In the genomic region with DNA sequence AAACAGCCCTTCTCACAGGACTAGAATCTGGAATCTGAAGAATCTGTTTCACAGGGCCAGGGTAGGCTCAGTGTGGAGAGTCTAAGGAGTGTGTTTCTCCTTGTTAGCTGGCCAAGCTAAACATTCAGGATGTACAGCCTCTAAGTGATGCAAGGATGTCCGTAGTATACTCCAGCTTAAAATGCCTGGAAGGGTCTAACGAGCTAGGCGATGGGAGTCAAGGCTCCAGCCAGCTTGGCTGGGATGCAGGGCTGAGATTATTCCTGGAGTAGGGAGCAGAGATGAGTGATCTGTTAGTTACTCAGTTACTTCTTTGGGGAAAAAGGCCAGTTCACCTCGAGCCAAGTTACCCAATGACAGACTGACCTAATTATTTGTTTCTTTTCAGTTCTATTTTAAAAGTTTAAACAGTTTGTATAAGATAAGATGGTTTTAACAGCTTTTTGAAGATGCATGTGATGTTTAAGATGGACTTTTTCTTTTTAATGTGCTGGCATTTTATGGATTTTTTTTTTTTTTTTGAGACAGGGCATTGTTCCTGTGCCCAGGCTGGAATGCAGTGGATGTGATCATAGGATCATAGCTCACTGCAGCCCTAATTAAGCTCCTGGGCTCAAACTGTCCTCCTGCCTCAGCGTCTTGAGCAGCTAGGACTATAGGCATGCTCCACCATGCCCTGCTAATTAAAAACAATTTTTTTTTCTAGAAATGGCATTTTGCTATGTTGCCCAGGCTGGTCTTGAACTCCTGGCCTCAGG, we compare ENCODE assay signal across 8 cellular contexts. TPM values are rescaled to one million over a fixed set of nuclear protein-coding genes. Genes with fewer than 3 reads are reported as not detected.
DNase-seq lines count a peak whose midpoint lies in the region; ATAC-seq and TF ChIP-seq lines count a peak whose summit lies in the region.

No MANE protein-coding gene starts in this region.

- ATAC-seq in central memory CD8-positive, alpha-beta T cell (replicated peaks; ENCODE audit: extremely low read depth, poor library complexity, severe bottlenecking), result no peak
- no peak for ATAC-seq in HG02840 (IDR thresholded peaks at IDR 0.05; ENCODE audit: low FRiP score, unreplicated experiment)
- no peak for ATAC-seq in CD4-positive, alpha-beta T cell (ENCODE audit: poor library complexity)

- no peak overlapping the region for H3K9ac ChIP-seq in HUES48 (ENCODE audit: low read depth, low read length)

- no peak for DNase-seq in central memory CD8-positive, alpha-beta T cell (ENCODE audit: low spot score in 2 of 2)
- peak; percentile 56 for DNase-seq in left kidney (ENCODE audit: low read depth, low spot score)
- peak; percentile 78 for DNase-seq in testis
- no peak for DNase-seq in GF-D8 (lab: John Stamatoyannopoulos, UW)
- no peak for DNase-seq in NCI-H1105 (lab: John Stamatoyannopoulos, UW)
- DNase-seq in CD4-positive, alpha-beta T cell, result no peak

- H3K27ac ChIP-seq in HUES48 (ENCODE audit: low read depth, low read length) (peak overlapping the region; percentile 26), testis (peak overlapping the region; percentile 81 to 83)
- H3K27ac ChIP-seq in CD4-positive, alpha-beta T cell (ENCODE audit: low read depth, low read length), result no peak overlapping the region

- H3K36me3 Mint-ChIP-seq in central memory CD8-positive, alpha-beta T cell (ENCODE audit: insufficient read depth), result peaks cover 2% of the 10 kb centered on the region
- no peaks in the 10 kb centered on the region for H3K36me3 Mint-ChIP-seq in CD4-positive, alpha-beta T cell (ENCODE audit: low read depth)

- CTCF ChIA-PET in CD4-positive, alpha-beta T cell (lab: Charles Lee), result interaction anchor here (0.6 kb wide), 1 partner anchor 56 kb away, joined by 3 read pairs; no protein-coding TSS in a partner anchor

- H3K9me3 Mint-ChIP-seq in central memory CD8-positive, alpha-beta T cell, result no peaks in the 10 kb centered on the region
- no peaks in the 10 kb centered on the region for H3K9me3 Mint-ChIP-seq in CD4-positive, alpha-beta T cell

- peaks cover 60% of the 10 kb centered on the region for H3K4me1 Mint-ChIP-seq in central memory CD8-positive, alpha-beta T cell
- peaks cover 29% of the 10 kb centered on the region for H3K4me1 Mint-ChIP-seq in CD4-positive, alpha-beta T cell (ENCODE audit: low read depth)

- POLR2A ChIA-PET in CD4-positive, alpha-beta T cell (lab: Charles Lee), result interaction anchor here (0.9 kb wide), 1 partner anchor 41 kb away, joined by 4 read pairs; a partner anchor contains a TSS

- H3K9me3 ChIP-seq in HUES48 (ENCODE audit: control insufficient read depth, insufficient read depth, low read length) (no peaks in the 10 kb centered on the region), testis (no peaks in the 10 kb centered on the region)
- H3K9me3 ChIP-seq in CD4-positive, alpha-beta T cell (ENCODE audit: control insufficient read depth, low read length), result no peaks in the 10 kb centered on the region

- peak overlapping the region; percentile 80 for H3K27ac Mint-ChIP-seq in central memory CD8-positive, alpha-beta T cell (ENCODE audit: low read depth)
- H3K27ac Mint-ChIP-seq in CD4-positive, alpha-beta T cell, result no peak overlapping the region

- WGBS in testis, 2 donors, result 25 to 26% methylated on average over 5 of the region's 5 CpGs

- H3K36me3 ChIP-seq in HUES48 (ENCODE audit: control insufficient read depth, insufficient read depth, low read length) (no peaks in the 10 kb centered on the region), testis (ENCODE audit: low read depth, missing control alignments) (no peaks in the 10 kb centered on the region)

- no peaks in the 10 kb centered on the region for H3K27me3 Mint-ChIP-seq in central memory CD8-positive, alpha-beta T cell
- H3K27me3 Mint-ChIP-seq in CD4-positive, alpha-beta T cell, result no peaks in the 10 kb centered on the region

- H3K4me1 ChIP-seq in HUES48 (ENCODE audit: control insufficient read depth, insufficient read depth, low read length) (peaks cover 35% of the 10 kb centered on the region), testis (peaks cover 72% of the 10 kb centered on the region)

- no peaks in the 10 kb centered on the region for H3K27me3 ChIP-seq in HUES48 (ENCODE audit: control insufficient read depth, insufficient read depth, low read length)
- H3K27me3 ChIP-seq in testis, result no peaks in the 10 kb centered on the region
- no peaks in the 10 kb centered on the region for H3K27me3 ChIP-seq in CD4-positive, alpha-beta T cell (ENCODE audit: control insufficient read depth, insufficient read depth, low read length)

- H3K4me3 ChIP-seq in HUES48 (ENCODE audit: low read depth, low read length), result no peak overlapping the region
- H3K4me3 ChIP-seq in testis, result no peak overlapping the region

- intact Hi-C loops in testis (cut with DNase I; ENCODE audit: low total_unique reads), result no loop called here
- intact Hi-C loops in CD4-positive, alpha-beta T cell (cut with DNase I, micrococcal nuclease), result loop anchor here in 1 of 2 experiments (5.0 kb wide), 1 partner anchor 42 kb away; a partner anchor contains a TSS

- no peak for TF ChIP-seq POLR2A in testis (IDR thresholded peaks at IDR 0.05)

- no peak for TF ChIP-seq CTCF in testis (IDR thresholded peaks at IDR 0.05)
- TF ChIP-seq CTCF in CD4-positive, alpha-beta T cell (IDR thresholded peaks at IDR 0.05), result no peak

- no peak overlapping the region for H3K4me3 Mint-ChIP-seq in central memory CD8-positive, alpha-beta T cell
- no peak overlapping the region for H3K4me3 Mint-ChIP-seq in CD4-positive, alpha-beta T cell

RNA-seq across cellular contexts. Expression of a gene that starts 41.1 kb away (rescaled TPM):
- total RNA-seq in testis, result 100 to 1,000 TPM; 511 to 519 TPM
- 74.6 TPM for polyA plus RNA-seq in testis (ENCODE audit: insufficient read depth, low read depth, low replicate concordance)
- 10 to 100 TPM; 87.4 to 92.6 TPM for total RNA-seq in CD4-positive, alpha-beta T cell

Comparison
In these comparisons a context has a peak if more than half of its experiments do, and no peak if none do; other contexts are left out.
1. DNase-seq: peak in left kidney (single experiment) and testis (single experiment); none in central memory CD8-positive, alpha-beta T cell (0 of 2), GF-D8 (single experiment), NCI-H1105 (single experiment) and CD4-positive, alpha-beta T cell (0 of 10).
2. RNA of a gene that starts 41.1 kb away (total RNA-seq): 511 to 519 TPM in testis; 87.4 to 92.6 TPM in CD4-positive, alpha-beta T cell; every median in the first group is over 4 times any median in the second.